24 cellular contexts compared by ENCODE assay signal in genomic region chr5:6478793-6479192, GRCh38. TPM values are rescaled to one million over a fixed set of nuclear protein-coding genes. Genes with fewer than 3 reads are reported as not detected.
"Had no signal": no experiment of that assay in that cellular context is flagged by ENCODE, and none has a peak within 500 bp of the region (broad histone marks: within the 10 kb centered on the region; RNA-seq: fewer than 3 reads in every experiment).

No MANE protein-coding gene starts in this region.

- H3K4me1 ChIP-seq: Peyer's patch, SJCRH30 had no signal

- H3K4me3 ChIP-seq: MG63, PC-9, Peyer's patch, SJCRH30 had no signal

- H2AFZ ChIP-seq: PC-9 had no signal

- ATAC-seq: Right ventricle myocardium inferior had no signal

- H3K36me3 ChIP-seq: MG63, Peyer's patch, SJCRH30 had no signal

- H3K9me3 ChIP-seq: MG63, Peyer's patch, SJCRH30 had no signal

- H3K27ac ChIP-seq: HL-60, PC-9, Peyer's patch, SJCRH30 had no signal

- H3K4me2 ChIP-seq: PC-9 had no signal

- H3K27me3 ChIP-seq: MG63, Peyer's patch, SJCRH30 had no signal

- DNase-seq: Karpas-422; KBM-7; MG63; NCI-H1092 treated with DMSO at 0.1 percent for 48 hours; NCI-H1436; NCI-H187; NCI-H2029; NCI-H2081 treated with DMSO at 0.1 percent for 48 hours; NCI-H2171; NCI-H226; NCI-H446; NCI-H510A; NCI-H524 treated with DMSO at 0.1 percent for 48 hours; NCI-H69; NCI-H774; NK-92 treated with Interleukin-12 subunit alpha and Interleukin-12 subunit beta, amount 100 ng/mL, for 24 hours; OCI-M1; PC-9; Peyer's patch; SHP77 treated with DMSO at 0.1 percent for 48 hours; SJCRH30; SW 1271 had no signal

RNA-seq across cellular contexts. Expression of gene UBE2QL1, which starts 30.1 kb away (rescaled TPM):
- total RNA-seq: PC-9 had no signal
